In the genomic region with DNA sequence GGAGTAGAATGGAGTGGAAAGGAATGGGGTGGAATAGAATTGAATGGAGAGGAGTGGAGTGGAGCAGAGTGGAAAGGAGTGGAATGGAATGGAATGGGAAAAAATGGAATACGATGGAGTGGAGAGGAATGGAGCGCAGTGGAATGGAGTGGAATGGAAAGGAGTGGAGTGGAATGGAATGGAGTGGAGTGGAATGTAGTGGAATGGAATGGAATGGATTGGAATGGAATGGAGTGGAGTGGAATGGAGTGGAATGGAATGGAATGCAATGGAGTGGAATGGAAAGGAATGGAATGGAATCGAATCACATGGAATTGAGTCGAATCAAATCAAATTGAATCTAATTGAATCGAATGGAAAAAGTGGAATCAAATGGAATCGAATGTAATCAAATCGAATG, we compare ENCODE assay signal across 39 cellular contexts.
"Had no signal": no experiment of that assay in that cellular context is flagged by ENCODE, and none has a peak within 500 bp of the region (broad histone marks: within the 10 kb centered on the region; RNA-seq: fewer than 3 reads in every experiment).

No MANE protein-coding gene starts in this region.

- ATAC-seq: activated naive CD4-positive, alpha-beta T cell treated with anti-CD3 and anti-CD28 coated beads, Interleukin-2, amount 50 U/mL, for 72 hours; activated naive CD8-positive, alpha-beta T cell treated with anti-CD3 and anti-CD28 coated beads, Interleukin-2, amount 50 U/mL, for 24 hours; activated T-cell treated with anti-CD3 and anti-CD28 coated beads, Interleukin-2, amount 50 U/mL, for 4 hours; activated T-cell treated with anti-CD3 and anti-CD28 coated beads, Interleukin-2, amount 50 U/mL, for 72 hours; activated T-helper 17 cell treated with anti-CD3 and anti-CD28 coated beads, Interleukin-2, amount 50 U/mL, for 72 hours; body of pancreas had no signal

- H3K27me3 Mint-ChIP-seq: activated naive CD4-positive, alpha-beta T cell treated with anti-CD3 and anti-CD28 coated beads, Interleukin-2, amount 10 ng/mL, durations not matched to agents 7 days and 5 days; activated naive CD4-positive, alpha-beta T cell treated with anti-CD3 and anti-CD28 coated beads, Interleukin-2, amount 50 U/mL, for 24 hours; activated naive CD8-positive, alpha-beta T cell; activated naive CD8-positive, alpha-beta T cell treated with anti-CD3 and anti-CD28 coated beads for 36 hours; activated naive CD8-positive, alpha-beta T cell treated with anti-CD3 and anti-CD28 coated beads, Interleukin-2, amount 10 ng/mL, durations not matched to agents 7 days and 5 days; activated naive CD8-positive, alpha-beta T cell treated with anti-CD3 and anti-CD28 coated beads, Interleukin-2, amount 50 U/mL, for 24 hours; activated T-cell treated with anti-CD3 and anti-CD28 coated beads, Interleukin-2, amount 50 U/mL, for 24 hours; activated T-helper 17 cell treated with anti-CD3 and anti-CD28 coated beads, Interleukin-2, amount 50 U/mL, for 72 hours; brain; central memory CD8-positive, alpha-beta T cell had no signal

- H3K4me1 ChIP-seq: adrenal gland, ascending aorta, body of pancreas, breast epithelium had no signal

- DNase-seq: activated effector memory CD4-positive, alpha-beta T cell treated with anti-CD3 and anti-CD28 coated beads, Interleukin-2, amount 50 U/mL, for 16 hours; activated effector memory CD4-positive, alpha-beta T cell treated with Interleukin-2 at 50 U/mL for 16 hours; activated gamma-delta T cell; activated gamma-delta T cell treated with Interleukin-2 at 50 U/mL for 16 hours; activated naive CD4-positive, alpha-beta T cell; activated naive CD4-positive, alpha-beta T cell treated with anti-CD3 and anti-CD28 coated beads for 36 hours; activated naive CD4-positive, alpha-beta T cell treated with anti-CD3 and anti-CD28 coated beads, Interleukin-2, amount 10 ng/mL, durations not matched to agents 7 days and 5 days; activated naive CD4-positive, alpha-beta T cell treated with anti-CD3 and anti-CD28 coated beads, Interleukin-2, amount 50 U/mL, for 16 hours; activated naive CD4-positive, alpha-beta T cell treated with Interleukin-2 at 50 U/mL for 16 hours; activated naive CD8-positive, alpha-beta T cell treated with anti-CD3 and anti-CD28 coated beads for 36 hours; activated naive CD8-positive, alpha-beta T cell treated with anti-CD3 and anti-CD28 coated beads, Interleukin-2, amount 10 ng/mL, durations not matched to agents 7 days and 5 days; activated naive CD8-positive, alpha-beta T cell treated with anti-CD3 and anti-CD28 coated beads, Interleukin-2, amount 50 U/mL, for 24 hours; activated T-cell treated with anti-CD3 and anti-CD28 coated beads for 4 hours; activated T-cell treated with anti-CD3 and anti-CD28 coated beads, Interleukin-2, amount 50 U/mL, for 1 hour; activated T-cell treated with anti-CD3 and anti-CD28 coated beads, Interleukin-2, amount 50 U/mL, for 24 hours; activated T-cell treated with anti-CD3 and anti-CD28 coated beads, Interleukin-2, amount 50 U/mL, for 4 hours; activated T-cell treated with anti-CD3 and anti-CD28 coated beads, Interleukin-2, amount 50 U/mL, for 48 hours; activated T-cell treated with anti-CD3 and anti-CD28 coated beads, Interleukin-2, amount 50 U/mL, for 72 hours; adrenal gland; amniotic stem cell; amygdala; anterior cingulate cortex; aorta; body of pancreas; brain microvascular endothelial cell; caudate nucleus; central memory CD4-positive, alpha-beta T cell; cerebellar nuclear complex had no signal

- H3K27me3 ChIP-seq: adrenal gland, ascending aorta, body of pancreas, brain microvascular endothelial cell, breast epithelium, cardiac muscle cell had no signal

- H3K36me3 ChIP-seq: adrenal gland, ascending aorta, brain microvascular endothelial cell, breast epithelium, cardiac muscle cell had no signal

- H3K27ac Mint-ChIP-seq: activated naive CD4-positive, alpha-beta T cell treated with anti-CD3 and anti-CD28 coated beads for 36 hours; activated naive CD4-positive, alpha-beta T cell treated with anti-CD3 and anti-CD28 coated beads, Interleukin-2, amount 10 ng/mL, durations not matched to agents 7 days and 5 days; activated naive CD4-positive, alpha-beta T cell treated with anti-CD3 and anti-CD28 coated beads, Interleukin-2, amount 50 U/mL, for 72 hours; activated naive CD8-positive, alpha-beta T cell; activated naive CD8-positive, alpha-beta T cell treated with anti-CD3 and anti-CD28 coated beads for 36 hours; activated naive CD8-positive, alpha-beta T cell treated with anti-CD3 and anti-CD28 coated beads, Interleukin-2, amount 10 ng/mL, durations not matched to agents 7 days and 5 days; activated naive CD8-positive, alpha-beta T cell treated with anti-CD3 and anti-CD28 coated beads, Interleukin-2, amount 50 U/mL, for 24 hours; activated T-cell treated with anti-CD3 and anti-CD28 coated beads, Interleukin-2, amount 50 U/mL, for 24 hours; activated T-cell treated with anti-CD3 and anti-CD28 coated beads, Interleukin-2, amount 50 U/mL, for 72 hours; activated T-helper 1 cell treated with anti-CD3 and anti-CD28 coated beads, Interleukin-12 subunit alpha, Interleukin-12 subunit beta, Interleukin-2, Interleukin-4 antibody, amounts not matched to agents 30 ng/mL and 10 ng/mL and 1 ng/mL, durations not matched to agents 14 hours and 24 hours and 36 hours; activated T-helper 17 cell treated with anti-CD3 and anti-CD28 coated beads, Interleukin-2, amount 50 U/mL, for 72 hours; activated T-helper 2 cell treated with anti-CD3 and anti-CD28 coated beads, Interferon-gamma antibody, Interleukin-2, Interleukin-4, amounts not matched to agents 10 μg/mL and 5 μg/mL and 100 μg/mL, durations not matched to agents 14 hours and 24 hours and 36 hours; brain had no signal

- H3K36me3 Mint-ChIP-seq: brain had no signal

- H3K4me3 ChIP-seq: adrenal gland, ascending aorta, body of pancreas, breast epithelium, cardiac muscle cell had no signal

- H3K27ac ChIP-seq: adrenal gland, ascending aorta, body of pancreas, brain microvascular endothelial cell, breast epithelium, cardiac muscle cell had no signal

- H3K9me3 ChIP-seq: adrenal gland, ascending aorta, body of pancreas, breast epithelium had no signal

- H3K4me1 Mint-ChIP-seq: activated naive CD4-positive, alpha-beta T cell treated with anti-CD3 and anti-CD28 coated beads, Interleukin-2, amount 10 ng/mL, durations not matched to agents 7 days and 5 days; activated naive CD4-positive, alpha-beta T cell treated with anti-CD3 and anti-CD28 coated beads, Interleukin-2, amount 50 U/mL, for 24 hours; activated naive CD8-positive, alpha-beta T cell treated with anti-CD3 and anti-CD28 coated beads for 36 hours; activated naive CD8-positive, alpha-beta T cell treated with anti-CD3 and anti-CD28 coated beads, Interleukin-2, amount 10 ng/mL, durations not matched to agents 7 days and 5 days; activated naive CD8-positive, alpha-beta T cell treated with anti-CD3 and anti-CD28 coated beads, Interleukin-2, amount 50 U/mL, for 24 hours; brain; central memory CD8-positive, alpha-beta T cell had no signal

- H3K4me3 Mint-ChIP-seq: activated naive CD4-positive, alpha-beta T cell treated with anti-CD3 and anti-CD28 coated beads for 36 hours; activated naive CD4-positive, alpha-beta T cell treated with anti-CD3 and anti-CD28 coated beads, Interleukin-2, amount 10 ng/mL, durations not matched to agents 7 days and 5 days; activated naive CD4-positive, alpha-beta T cell treated with anti-CD3 and anti-CD28 coated beads, Interleukin-2, amount 50 U/mL, for 24 hours; activated naive CD8-positive, alpha-beta T cell; activated naive CD8-positive, alpha-beta T cell treated with anti-CD3 and anti-CD28 coated beads for 36 hours; activated naive CD8-positive, alpha-beta T cell treated with anti-CD3 and anti-CD28 coated beads, Interleukin-2, amount 10 ng/mL, durations not matched to agents 7 days and 5 days; activated naive CD8-positive, alpha-beta T cell treated with anti-CD3 and anti-CD28 coated beads, Interleukin-2, amount 50 U/mL, for 24 hours; activated T-cell treated with anti-CD3 and anti-CD28 coated beads, Interleukin-2, amount 50 U/mL, for 24 hours; activated T-cell treated with anti-CD3 and anti-CD28 coated beads, Interleukin-2, amount 50 U/mL, for 4 hours; activated T-cell treated with anti-CD3 and anti-CD28 coated beads, Interleukin-2, amount 50 U/mL, for 72 hours; activated T-helper 1 cell treated with anti-CD3 and anti-CD28 coated beads, Interleukin-12 subunit alpha, Interleukin-12 subunit beta, Interleukin-2, Interleukin-4 antibody, amounts not matched to agents 30 ng/mL and 10 ng/mL and 1 ng/mL, durations not matched to agents 14 hours and 24 hours and 36 hours; activated T-helper 17 cell treated with anti-CD3 and anti-CD28 coated beads, Interleukin-2, amount 50 U/mL, for 72 hours; brain; central memory CD8-positive, alpha-beta T cell had no signal
